23 cellular contexts compared by ENCODE assay signal in the genomic region with DNA sequence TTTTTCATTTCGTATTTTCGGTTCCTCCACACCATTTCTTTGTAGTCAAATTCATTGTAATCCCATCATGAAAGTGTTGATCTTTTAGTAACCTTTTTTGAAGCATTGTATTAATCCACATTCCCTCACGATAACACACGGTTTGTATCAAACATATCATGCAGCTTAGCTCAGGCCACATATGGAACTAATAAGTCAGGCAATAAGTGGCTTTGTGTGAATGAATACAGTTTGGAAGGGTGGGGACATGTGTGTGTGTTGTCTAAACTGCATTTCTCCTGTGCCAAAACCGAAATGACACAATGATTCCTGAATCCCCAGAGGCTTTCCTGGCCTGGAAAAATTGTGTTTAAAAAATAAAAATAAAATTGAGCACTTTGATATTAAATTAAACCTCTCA.
DNase-seq lines count a peak whose midpoint lies in the region; ATAC-seq and TF ChIP-seq lines count a peak whose summit lies in the region.
"Had no signal": no experiment of that assay in that cellular context is flagged by ENCODE, and none has a peak within 500 bp of the region (broad histone marks: within the 10 kb centered on the region; RNA-seq: fewer than 3 reads in every experiment).

No MANE protein-coding gene starts in this region.

- DNase-seq in AG09309 (ENCODE audit: low read depth), result peak; percentile 8
- peak; percentile 15 for DNase-seq in GM04503 (ENCODE audit: low read depth)
- peak; percentile 58 for DNase-seq in fibroblast of peridontal ligament (ENCODE audit: extremely low read depth)
- DNase-seq in ecto neural progenitor cell (ENCODE audit: low spot score), result no peak
- DNase-seq in lower lobe of right lung, result no peak
- DNase-seq in stimulated activated naive B cell treated with anti-CD40 and anti-IgM and Interleukin-4, amounts not matched to agents 10 μg/mL and 1 μg/mL and 100 μg/mL, for 72 hours, result no peak
- DNase-seq: CD4-positive, CD25-positive, alpha-beta regulatory T cell; DMS153; DND-41; Kasumi-1; NCI-H1105 treated with DMSO at 0.1 percent for 48 hours; NCI-H146; NCI-H2029; NCI-H446 treated with DMSO at 0.1 percent for 48 hours; NCI-H526; NCI-H82; PC-9; SJCRH30 had no signal

- H3K27me3 ChIP-seq in lower lobe of right lung (ENCODE audit: low read depth), result no peaks in the 10 kb centered on the region
- H3K27me3 ChIP-seq: BLaER1, SJCRH30 had no signal

- peaks cover 11 to 25% of the 10 kb centered on the region in 2 donors for H3K4me1 Mint-ChIP-seq in stimulated activated naive B cell treated with anti-CD40 and anti-IgM and Interleukin-4, amounts not matched to agents 10 μg/mL and 1 μg/mL and 100 μg/mL, for 72 hours

- no peaks in the 10 kb centered on the region for H3K36me3 ChIP-seq in lower lobe of right lung
- H3K36me3 ChIP-seq: SJCRH30 had no signal

- peak; percentile 69 for ATAC-seq in SK-N-SH treated with all-trans-retinoic acid at 6 μM for 48 hours
- ATAC-seq in lower lobe of right lung, result no peak
- ATAC-seq in HG02588 (IDR thresholded peaks at IDR 0.05; ENCODE audit: unreplicated experiment), result no peak
- ATAC-seq in stimulated activated naive B cell treated with anti-CD40 and anti-IgM and Interleukin-4, amounts not matched to agents 10 μg/mL and 1 μg/mL and 100 μg/mL, for 72 hours (replicated peaks), result no peak
- ATAC-seq: K562, Right ventricle myocardium inferior had no signal

- peaks cover 0 to 1% of the 10 kb centered on the region in 2 donors for H3K9me3 Mint-ChIP-seq in stimulated activated naive B cell treated with anti-CD40 and anti-IgM and Interleukin-4, amounts not matched to agents 10 μg/mL and 1 μg/mL and 100 μg/mL, for 72 hours
- H3K9me3 Mint-ChIP-seq: CD4-positive, CD25-positive, alpha-beta regulatory T cell had no signal

- H3K27me3 Mint-ChIP-seq in stimulated activated naive B cell treated with anti-CD40 and anti-IgM and Interleukin-4, amounts not matched to agents 10 μg/mL and 1 μg/mL and 100 μg/mL, for 72 hours, result no peaks in the 10 kb centered on the region
- H3K27me3 Mint-ChIP-seq: CD4-positive, CD25-positive, alpha-beta regulatory T cell had no signal

- TF ChIP-seq CTCF in AG09309 (IDR thresholded peaks at IDR 0.05; ENCODE audit: control insufficient read depth, insufficient read depth, low read depth, low read length, missing control alignments) (no peak), lower lobe of right lung (IDR thresholded peaks at IDR 0.05) (no peak)

- intact Hi-C loops in lower lobe of right lung (cut with DNase I), result no loop called here

- no peak overlapping the region for H3K27ac ChIP-seq in lower lobe of right lung
- H3K27ac ChIP-seq: BLaER1, PC-9, SJCRH30 had no signal

- H3K27ac Mint-ChIP-seq in stimulated activated naive B cell treated with anti-CD40 and anti-IgM and Interleukin-4, amounts not matched to agents 10 μg/mL and 1 μg/mL and 100 μg/mL, for 72 hours, result no peak overlapping the region
- H3K27ac Mint-ChIP-seq: CD4-positive, CD25-positive, alpha-beta regulatory T cell had no signal

- no peak overlapping the region for H3K4me3 Mint-ChIP-seq in stimulated activated naive B cell treated with anti-CD40 and anti-IgM and Interleukin-4, amounts not matched to agents 10 μg/mL and 1 μg/mL and 100 μg/mL, for 72 hours
- H3K4me3 Mint-ChIP-seq: CD4-positive, CD25-positive, alpha-beta regulatory T cell had no signal

- H3K9me3 ChIP-seq in lower lobe of right lung, result no peaks in the 10 kb centered on the region

- H3K4me3 ChIP-seq in AG09309 (ENCODE audit: control insufficient read depth, low read depth, low read length) (no peak overlapping the region), lower lobe of right lung (no peak overlapping the region)
- H3K4me3 ChIP-seq: BLaER1, K562, PC-9, SJCRH30 had no signal

- peaks cover 37 to 39% of the 10 kb centered on the region in 2 donors for H3K36me3 Mint-ChIP-seq in stimulated activated naive B cell treated with anti-CD40 and anti-IgM and Interleukin-4, amounts not matched to agents 10 μg/mL and 1 μg/mL and 100 μg/mL, for 72 hours
- H3K36me3 Mint-ChIP-seq: CD4-positive, CD25-positive, alpha-beta regulatory T cell had no signal

- no peaks in the 10 kb centered on the region for H3K4me1 ChIP-seq in lower lobe of right lung
- H3K4me1 ChIP-seq: BLaER1, SJCRH30 had no signal

TF ChIP-seq in SK-N-SH treated with all-trans-retinoic acid at 6 μM for 48 hours, 23 proteins besides CTCF, POLR2A, EP300 and RAD21:
- no peak for TF ChIP-seq BACH2 (CRISPR knock-in tag; IDR thresholded peaks at IDR 0.05; ENCODE audit: borderline replicate concordance)
- peak; percentile 80 for TF ChIP-seq TCF4 (CRISPR knock-in tag; IDR thresholded peaks at IDR 0.05; ENCODE audit: borderline replicate concordance)

Comparison
In these comparisons a context has a peak if more than half of its experiments do, and no peak if none do; other contexts are left out.
1. DNase-seq: peak in AG09309 (single experiment), GM04503 (single experiment) and fibroblast of peridontal ligament (single experiment); none in ecto neural progenitor cell (single experiment), lower lobe of right lung (single experiment) and stimulated activated naive B cell treated with anti-CD40 and anti-IgM and Interleukin-4, amounts not matched to agents 10 μg/mL and 1 μg/mL and 100 μg/mL, for 72 hours (single experiment).